Comparison of ENCODE assay signal across 20 cellular contexts in genomic region chr19:41902594-41902993, GRCh38. TPM values are rescaled to one million over a fixed set of nuclear protein-coding genes. Genes with fewer than 3 reads are reported as not detected.
DNase-seq lines count a peak whose midpoint lies in the region; ATAC-seq and TF ChIP-seq lines count a peak whose summit lies in the region.
"Had no signal": no experiment of that assay in that cellular context is flagged by ENCODE, and none has a peak within 500 bp of the region (broad histone marks: within the 10 kb centered on the region; RNA-seq: fewer than 3 reads in every experiment).

No MANE protein-coding gene starts in this region.

- intact Hi-C loops in activated CD8-positive, alpha-beta T cell treated with anti-CD3 and anti-CD28 coated beads for 36 hours (cut with micrococcal nuclease), result no loop called here

- no peak overlapping the region for H3K27ac ChIP-seq in HEK293 (ENCODE audit: extremely low read depth, low read depth, low read length)
- H3K27ac ChIP-seq: BLaER1, GM23248 had no signal

- H3K4me1 ChIP-seq in HEK293 (ENCODE audit: control insufficient read depth, insufficient read depth, low read length), result no peaks in the 10 kb centered on the region
- H3K4me1 ChIP-seq: BLaER1, HAP-1 had no signal

- no peak for ATAC-seq in activated CD8-positive, alpha-beta T cell treated with anti-CD3 and anti-CD28 coated beads for 36 hours
- ATAC-seq in activated CD8-positive, alpha-beta T cell treated with anti-CD3 and anti-CD28 coated beads, Interleukin-2, amount 10 ng/mL, durations not matched to agents 7 days and 5 days, result no peak
- no peak for ATAC-seq in naive thymus-derived CD8-positive, alpha-beta T cell
- ATAC-seq in HG03045 (IDR thresholded peaks at IDR 0.05; ENCODE audit: unreplicated experiment), result no peak
- ATAC-seq: CD8-positive, alpha-beta T cell had no signal

- TF ChIP-seq CTCF in activated CD8-positive, alpha-beta T cell treated with anti-CD3 and anti-CD28 coated beads for 36 hours (IDR thresholded peaks at IDR 0.05), result no peak
- no peak for TF ChIP-seq CTCF in HEK293 (tag by site-specific recombination; IDR thresholded peaks at IDR 0.05)
- TF ChIP-seq CTCF in GM10248 (IDR thresholded peaks at IDR 0.05; ENCODE audit: control extremely low read depth, extremely low read depth, low read depth, missing control alignments), result no peak

- no peaks in the 10 kb centered on the region for H3K9me3 ChIP-seq in HEK293 (ENCODE audit: control insufficient read depth, insufficient read depth, low read depth, low read length)
- H3K9me3 ChIP-seq: BLaER1, HAP-1 had no signal

- DNase-seq in activated CD8-positive, alpha-beta T cell treated with anti-CD3 and anti-CD28 coated beads for 36 hours, result no peak
- no peak for DNase-seq in activated CD8-positive, alpha-beta T cell treated with anti-CD3 and anti-CD28 coated beads, Interleukin-2, amount 10 ng/mL, durations not matched to agents 7 days and 5 days
- no peak for DNase-seq in naive thymus-derived CD8-positive, alpha-beta T cell
- no peak for DNase-seq in hypothalamus (lab: John Stamatoyannopoulos, UW)
- no peak for DNase-seq in GM10248 (ENCODE audit: extremely low spot score)
- DNase-seq: 8988T; Calu3; CD8-positive, alpha-beta T cell; DND-41; EL; GM23248; IMR-90 had no signal

- H3K4me1 Mint-ChIP-seq in activated CD8-positive, alpha-beta T cell treated with anti-CD3 and anti-CD28 coated beads for 36 hours (ENCODE audit: low read depth), result peaks cover 55% of the 10 kb centered on the region
- H3K4me1 Mint-ChIP-seq in activated CD8-positive, alpha-beta T cell treated with anti-CD3 and anti-CD28 coated beads, Interleukin-2, amount 10 ng/mL, durations not matched to agents 7 days and 5 days (ENCODE audit: low read depth), result peaks cover 41% of the 10 kb centered on the region
- peaks cover 30 to 80% (median 64%) of the 10 kb centered on the region in 4 donors for H3K4me1 Mint-ChIP-seq in naive thymus-derived CD8-positive, alpha-beta T cell

- CTCF ChIA-PET in activated CD8-positive, alpha-beta T cell treated with anti-CD3 and anti-CD28 coated beads for 36 hours (lab: Charles Lee), result interaction anchor here (0.6 to 1.6 kb wide), 4 partner anchors 8 to 49 kb away, joined by 3 to 5 read pairs (median 3); no protein-coding TSS in a partner anchor
- CTCF ChIA-PET in activated CD8-positive, alpha-beta T cell treated with anti-CD3 and anti-CD28 coated beads, Interleukin-2, amount 10 ng/mL, durations not matched to agents 7 days and 5 days (lab: Charles Lee), result interaction anchor here (1.1 to 2.8 kb wide), 3 partner anchors 16 to 35 kb away, joined by 3 to 8 read pairs (median 3); no protein-coding TSS in a partner anchor
- CTCF ChIA-PET in HEK293 (lab: Yijun Ruan, JAX), result interaction anchor here (0.6 to 1.8 kb wide), 3 partner anchors 29 to 661 kb away, joined by 3 to 6 read pairs (median 3); no protein-coding TSS in a partner anchor
- CTCF ChIA-PET in GM10248 (lab: Yijun Ruan, JAX), result interaction anchor here (1.2 to 2.1 kb wide), 2 partner anchors 14 to 16 kb away, joined by 3 to 7 read pairs; no protein-coding TSS in a partner anchor

- no peak overlapping the region for H3K4me3 Mint-ChIP-seq in activated CD8-positive, alpha-beta T cell treated with anti-CD3 and anti-CD28 coated beads for 36 hours
- no peak overlapping the region for H3K4me3 Mint-ChIP-seq in activated CD8-positive, alpha-beta T cell treated with anti-CD3 and anti-CD28 coated beads, Interleukin-2, amount 10 ng/mL, durations not matched to agents 7 days and 5 days
- peak overlapping the region in 4 of 10 donors; percentile 10 to 27 (median 20) for H3K4me3 Mint-ChIP-seq in naive thymus-derived CD8-positive, alpha-beta T cell
- H3K4me3 Mint-ChIP-seq: CD14-positive monocyte; CD8-positive, alpha-beta T cell had no signal

- peaks cover 55 to 71% of the 10 kb centered on the region in 2 experiments for H3K36me3 ChIP-seq in HEK293 (ENCODE audit: control insufficient read depth in 2 of 2, insufficient read depth in 1 of 2, low read length in 2 of 2)

- no peak overlapping the region for H3K4me3 ChIP-seq in HEK293 (ENCODE audit: low read depth, low read length)
- H3K4me3 ChIP-seq: BLaER1, GM23248, HAP-1 had no signal

- no peaks in the 10 kb centered on the region for H3K9me3 Mint-ChIP-seq in activated CD8-positive, alpha-beta T cell treated with anti-CD3 and anti-CD28 coated beads for 36 hours
- no peaks in the 10 kb centered on the region for H3K9me3 Mint-ChIP-seq in activated CD8-positive, alpha-beta T cell treated with anti-CD3 and anti-CD28 coated beads, Interleukin-2, amount 10 ng/mL, durations not matched to agents 7 days and 5 days (ENCODE audit: insufficient read depth)
- no peaks in the 10 kb centered on the region for H3K9me3 Mint-ChIP-seq in naive thymus-derived CD8-positive, alpha-beta T cell
- H3K9me3 Mint-ChIP-seq: CD8-positive, alpha-beta T cell had no signal

- POLR2A ChIA-PET in activated CD8-positive, alpha-beta T cell treated with anti-CD3 and anti-CD28 coated beads for 36 hours (lab: Charles Lee), result interaction anchor here (0.8 to 5.7 kb wide), 7 partner anchors 9 to 42 kb away, joined by 3 to 38 read pairs (median 8); partner anchors contain the start of gene RPS19
- POLR2A ChIA-PET in activated CD8-positive, alpha-beta T cell treated with anti-CD3 and anti-CD28 coated beads, Interleukin-2, amount 10 ng/mL, durations not matched to agents 7 days and 5 days (lab: Charles Lee), result interaction anchor here (0.8 to 2.8 kb wide), 6 partner anchors 9 to 34 kb away, joined by 3 to 20 read pairs (median 10); no protein-coding TSS in a partner anchor
- POLR2A ChIA-PET in HEK293 (lab: Yijun Ruan, JAX) (interaction anchor here (0.6 to 2.2 kb wide), 3 partner anchors 18 to 194 kb away, joined by 3 to 7 read pairs (median 4); no protein-coding TSS in a partner anchor), GM10248 (lab: Yijun Ruan, JAX) (interaction anchor here (1.7 kb wide), 1 partner anchor 18 kb away, joined by 4 read pairs; no protein-coding TSS in a partner anchor)
- POLR2A ChIA-PET in naive thymus-derived CD8-positive, alpha-beta T cell (lab: Charles Lee), result interaction anchor here (1.2 to 15.2 kb wide), 10 partner anchors 8 to 43 kb away, joined by 3 to 465 read pairs (median 10); partner anchors contain the start of genes ARHGEF1, CD79A, ERFL and RPS19

- peaks cover 67% of the 10 kb centered on the region for H3K36me3 Mint-ChIP-seq in activated CD8-positive, alpha-beta T cell treated with anti-CD3 and anti-CD28 coated beads for 36 hours (ENCODE audit: low read depth)
- peaks cover 77% of the 10 kb centered on the region for H3K36me3 Mint-ChIP-seq in activated CD8-positive, alpha-beta T cell treated with anti-CD3 and anti-CD28 coated beads, Interleukin-2, amount 10 ng/mL, durations not matched to agents 7 days and 5 days (ENCODE audit: low read depth)
- peaks cover 4 to 98% (median 19%) of the 10 kb centered on the region in 3 donors for H3K36me3 Mint-ChIP-seq in naive thymus-derived CD8-positive, alpha-beta T cell

- H3K27ac Mint-ChIP-seq in activated CD8-positive, alpha-beta T cell treated with anti-CD3 and anti-CD28 coated beads for 36 hours, result peak overlapping the region; percentile 57
- no peak overlapping the region for H3K27ac Mint-ChIP-seq in activated CD8-positive, alpha-beta T cell treated with anti-CD3 and anti-CD28 coated beads, Interleukin-2, amount 10 ng/mL, durations not matched to agents 7 days and 5 days
- peak overlapping the region in 8 of 10 donors; percentile 37 to 89 (median 74) for H3K27ac Mint-ChIP-seq in naive thymus-derived CD8-positive, alpha-beta T cell
- H3K27ac Mint-ChIP-seq: CD14-positive monocyte had no signal

- no peaks in the 10 kb centered on the region for H3K27me3 Mint-ChIP-seq in activated CD8-positive, alpha-beta T cell treated with anti-CD3 and anti-CD28 coated beads for 36 hours
- H3K27me3 Mint-ChIP-seq in activated CD8-positive, alpha-beta T cell treated with anti-CD3 and anti-CD28 coated beads, Interleukin-2, amount 10 ng/mL, durations not matched to agents 7 days and 5 days (ENCODE audit: low read depth), result no peaks in the 10 kb centered on the region
- no peaks in the 10 kb centered on the region for H3K27me3 Mint-ChIP-seq in naive thymus-derived CD8-positive, alpha-beta T cell

TF ChIP-seq in HEK293, 187 proteins besides CTCF, POLR2A, EP300 and RAD21 (continues in another document):
- 0 out of 2 replicates have a peak, but pooled peaks have one; percentile 9 for TF ChIP-seq ZIC2 (tag by site-specific recombination; IDR thresholded peaks at IDR 0.05)
- no peak for TF ChIP-seq ZNF549 (tag by site-specific recombination; IDR thresholded peaks at IDR 0.05)

RNA-seq across cellular contexts. Expression of gene ARHGEF1, which starts 19.6 kb away (rescaled TPM):
- 100 to 1,000 TPM; 307 to 308 TPM for total RNA-seq in activated CD8-positive, alpha-beta T cell treated with anti-CD3 and anti-CD28 coated beads for 36 hours
- 100 to 1,000 TPM; 515 to 537 TPM for total RNA-seq in activated CD8-positive, alpha-beta T cell treated with anti-CD3 and anti-CD28 coated beads, Interleukin-2, amount 10 ng/mL, durations not matched to agents 7 days and 5 days
- 1,000 to 10,000 TPM; 1,211 to 1,239 TPM for total RNA-seq in naive thymus-derived CD8-positive, alpha-beta T cell
- 100 to 1,000 TPM; 161 to 346 (median 211) TPM for polyA plus RNA-seq in naive thymus-derived CD8-positive, alpha-beta T cell

RNA-seq across cellular contexts. Expression of gene CD79A, which starts 25.5 kb away (rescaled TPM):
- 10 to 100 TPM; 19.3 to 21.0 TPM for total RNA-seq in activated CD8-positive, alpha-beta T cell treated with anti-CD3 and anti-CD28 coated beads for 36 hours
- total RNA-seq in activated CD8-positive, alpha-beta T cell treated with anti-CD3 and anti-CD28 coated beads, Interleukin-2, amount 10 ng/mL, durations not matched to agents 7 days and 5 days, result 10 to 100 TPM; 17.4 to 21.5 TPM
- total RNA-seq in naive thymus-derived CD8-positive, alpha-beta T cell, result 10 to 100 TPM; 48.6 to 51.0 TPM
- polyA plus RNA-seq in naive thymus-derived CD8-positive, alpha-beta T cell, result 10 to 100 TPM; 54.9 to 88.2 (median 85.1) TPM
- total RNA-seq: GM23248, H4, IMR-90 had no signal
- polyA plus RNA-seq: GM23248 had no signal

RNA-seq across cellular contexts. Expression of gene ERFL, which starts 25.7 kb away (rescaled TPM):
- 1 to 10 TPM; 1.5 to 1.6 TPM for total RNA-seq in activated CD8-positive, alpha-beta T cell treated with anti-CD3 and anti-CD28 coated beads for 36 hours
- total RNA-seq in activated CD8-positive, alpha-beta T cell treated with anti-CD3 and anti-CD28 coated beads, Interleukin-2, amount 10 ng/mL, durations not matched to agents 7 days and 5 days, result 1 to 10 TPM in 1 of 2 experiments, under 1 TPM in 1; 0.84 to 1.1 TPM
- total RNA-seq in naive thymus-derived CD8-positive, alpha-beta T cell, result 1 to 10 TPM; 7.5 to 8.1 TPM
- not detected for polyA plus RNA-seq in naive thymus-derived CD8-positive, alpha-beta T cell
- total RNA-seq: G401, GM23248, H4, IMR-90 had no signal
- polyA plus RNA-seq: AG04450, CD14-positive monocyte, GM23248, IMR-90 had no signal

RNA-seq across cellular contexts. Expression of gene RPS19, which starts 42.5 kb away (rescaled TPM):
- total RNA-seq in activated CD8-positive, alpha-beta T cell treated with anti-CD3 and anti-CD28 coated beads for 36 hours, result 1,000 to 10,000 TPM; 3,454 to 3,479 TPM
- total RNA-seq in activated CD8-positive, alpha-beta T cell treated with anti-CD3 and anti-CD28 coated beads, Interleukin-2, amount 10 ng/mL, durations not matched to agents 7 days and 5 days, result 1,000 to 10,000 TPM; 3,024 to 3,056 TPM
- 1,000 to 10,000 TPM; 3,479 to 3,513 TPM for total RNA-seq in naive thymus-derived CD8-positive, alpha-beta T cell
- 1,000 to 10,000 TPM; 6,905 to 8,825 (median 8,505) TPM for polyA plus RNA-seq in naive thymus-derived CD8-positive, alpha-beta T cell

RNA-seq across cellular contexts. Expression of gene RABAC1, which starts 56.5 kb away (rescaled TPM):
- total RNA-seq in activated CD8-positive, alpha-beta T cell treated with anti-CD3 and anti-CD28 coated beads for 36 hours, result 10 to 100 TPM; 49.6 to 52.4 TPM
- 10 to 100 TPM; 63.0 to 63.4 TPM for total RNA-seq in activated CD8-positive, alpha-beta T cell treated with anti-CD3 and anti-CD28 coated beads, Interleukin-2, amount 10 ng/mL, durations not matched to agents 7 days and 5 days
- 10 to 100 TPM; 87.6 to 90.3 TPM for total RNA-seq in naive thymus-derived CD8-positive, alpha-beta T cell
- polyA plus RNA-seq in naive thymus-derived CD8-positive, alpha-beta T cell, result 100 to 1,000 TPM; 201 to 288 (median 231) TPM
